Comparison of ENCODE assay signal across 13 cellular contexts in the genomic region with DNA sequence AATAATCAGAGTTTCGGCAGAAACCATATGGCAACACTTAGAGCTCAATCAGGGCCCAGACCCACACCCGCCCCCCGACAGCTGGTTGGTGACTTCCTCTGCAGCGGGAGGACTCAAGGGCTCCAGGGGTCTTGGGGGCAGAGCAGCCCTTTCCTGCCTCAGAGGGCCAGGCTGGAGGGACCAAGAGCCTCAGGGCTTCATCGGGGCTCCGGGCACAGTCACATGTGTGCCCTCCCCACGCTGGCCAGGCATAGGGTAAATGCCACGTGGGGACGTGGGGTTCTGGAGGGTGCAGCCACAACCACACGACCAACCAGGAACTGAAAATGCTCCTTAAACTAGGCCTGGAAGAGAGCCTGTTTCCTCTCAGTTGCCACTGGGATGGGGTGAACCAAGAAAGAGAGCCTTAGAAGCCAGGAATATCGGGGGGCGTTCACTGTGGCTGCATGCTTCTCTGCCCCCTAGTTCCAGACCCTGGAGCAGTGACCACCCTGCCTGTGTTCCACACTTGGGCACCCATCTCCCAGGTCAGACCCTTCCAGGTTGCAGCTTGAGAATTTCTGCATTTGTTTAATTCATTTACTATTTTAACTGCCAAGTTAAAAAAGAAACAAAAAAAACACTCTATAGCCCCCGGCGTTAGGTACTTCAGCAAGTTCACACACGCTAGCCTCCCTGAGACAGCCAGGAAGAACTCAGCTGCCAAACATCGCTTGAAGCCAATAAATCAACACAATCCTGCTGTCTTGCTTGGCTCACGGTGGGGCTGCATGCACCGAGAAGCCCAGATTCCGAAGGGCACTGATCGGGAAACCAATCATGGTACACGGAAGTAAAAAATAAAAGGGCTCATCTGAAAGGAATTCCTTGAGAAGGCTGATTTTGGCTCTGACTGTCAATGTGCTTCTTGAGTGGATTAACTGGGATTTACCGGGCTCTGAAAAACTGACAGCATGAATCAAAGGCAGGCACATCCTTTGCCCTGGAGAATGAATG. TPM values are rescaled to one million over a fixed set of nuclear protein-coding genes. Genes with fewer than 3 reads are reported as not detected.
DNase-seq lines count a peak whose midpoint lies in the region; ATAC-seq and TF ChIP-seq lines count a peak whose summit lies in the region.
"Had no signal": no experiment of that assay in that cellular context is flagged by ENCODE, and none has a peak within 500 bp of the region (broad histone marks: within the 10 kb centered on the region; RNA-seq: fewer than 3 reads in every experiment).

No MANE protein-coding gene starts in this region.

- TF ChIP-seq POLR2A in body of pancreas (IDR thresholded peaks at IDR 0.05) (no peak), right lobe of liver (IDR thresholded peaks at IDR 0.05) (no peak), GM18505 (IDR thresholded peaks at IDR 0.05; ENCODE audit: borderline replicate concordance, extremely low read depth, insufficient read depth, insufficient read length) (no peak)

- DNase-seq in Ammon's horn (ENCODE audit: low spot score) (peak; percentile 57), MG63 (peak; percentile 99), body of pancreas (no peak), right lobe of liver (peak in 2 of 3 donors; percentile 22 to 45), SJCRH30 (no peak), foreskin fibroblast (no peak), SW 1271 (lab: John Stamatoyannopoulos, UW) (no peak)
- DNase-seq: activated CD4-positive, alpha-beta T cell treated with anti-CD3 and anti-CD28 coated beads for 48 hours; activated naive CD4-positive, alpha-beta T cell; CD4-positive, CD25-positive, alpha-beta regulatory T cell; NCI-H2029 had no signal

- H3K27ac ChIP-seq in body of pancreas (no peak overlapping the region), right lobe of liver (no peak overlapping the region), SJCRH30 (no peak overlapping the region)
- H3K27ac ChIP-seq: SJSA1 had no signal

- WGBS in body of pancreas, 2 donors, result 30 to 38% methylated on average over 19 to 21 of the region's 22 CpGs
- WGBS in right lobe of liver (ENCODE audit: insufficient coverage, low coverage, low lambda C conversion rate, missing lambda C conversion rate), result 30% methylated on average over 11 of the region's 22 CpGs

- no peak overlapping the region for H3K4me3 ChIP-seq in MG63
- no peak overlapping the region for H3K4me3 ChIP-seq in body of pancreas
- no peak overlapping the region for H3K4me3 ChIP-seq in right lobe of liver
- H3K4me3 ChIP-seq in SJCRH30, result no peak overlapping the region
- H3K4me3 ChIP-seq in foreskin fibroblast (ENCODE audit: low read depth in 1 of 2, low read length in 2 of 2), result no peak overlapping the region
- H3K4me3 ChIP-seq: SJSA1 had no signal

- TF ChIP-seq CTCF in body of pancreas (IDR thresholded peaks at IDR 0.05) (no peak), right lobe of liver (IDR thresholded peaks at IDR 0.05) (no peak), foreskin fibroblast (IDR thresholded peaks at IDR 0.05; ENCODE audit: low read depth, low read length) (no peak)

- H3K36me3 ChIP-seq in MG63 (peaks cover 43% of the 10 kb centered on the region), body of pancreas (replicated peaks in 1 of 2; ENCODE audit: insufficient read depth in 1 of 2, low read depth in 2 of 2) (no peaks in the 10 kb centered on the region), right lobe of liver (no peaks in the 10 kb centered on the region), SJCRH30 (no peaks in the 10 kb centered on the region)
- H3K36me3 ChIP-seq: SJSA1 had no signal

- H3K9me3 ChIP-seq in MG63 (peaks cover 11% of the 10 kb centered on the region), body of pancreas (peaks cover 0 to 4% (median 0%) of the 10 kb centered on the region in 3 donors), right lobe of liver (no peaks in the 10 kb centered on the region), SJCRH30 (replicated peaks) (no peaks in the 10 kb centered on the region)

- ATAC-seq in body of pancreas, result peak; percentile 41
- peak in 2 of 4 donors; percentile 33 to 67 for ATAC-seq in right lobe of liver
- ATAC-seq in GM18505 (IDR thresholded peaks at IDR 0.05; ENCODE audit: unreplicated experiment), result no peak

- H3K4me1 ChIP-seq in body of pancreas, result no peaks in the 10 kb centered on the region
- H3K4me1 ChIP-seq in right lobe of liver, result peaks cover 0 to 3% (median 0%) of the 10 kb centered on the region in 4 donors
- H3K4me1 ChIP-seq in SJCRH30, result no peaks in the 10 kb centered on the region
- H3K4me1 ChIP-seq: SJSA1 had no signal

- no peaks in the 10 kb centered on the region for H3K27me3 ChIP-seq in MG63
- H3K27me3 ChIP-seq in body of pancreas, result no peaks in the 10 kb centered on the region
- H3K27me3 ChIP-seq in right lobe of liver, result no peaks in the 10 kb centered on the region
- peaks cover 26% of the 10 kb centered on the region for H3K27me3 ChIP-seq in SJCRH30
- H3K27me3 ChIP-seq: SJSA1 had no signal

- intact Hi-C loops in body of pancreas (cut with DNase I) (loop anchor here (10.0 kb wide), 1 partner anchor 546 kb away; no protein-coding TSS in a partner anchor), right lobe of liver (cut with DNase I) (no loop called here)

RNA-seq across cellular contexts. Expression of a gene that starts 56.1 kb away (rescaled TPM):
- 37.7 and 50.9 TPM in 2 replicates for total RNA-seq in MG63 (2014; rRNA removed; shearing (Covaris generic); ENCODE audit: low replicate concordance)
- 10 to 100 TPM; 47.0 to 76.5 TPM for total RNA-seq in body of pancreas
- total RNA-seq in right lobe of liver, result 100 to 1,000 TPM in 3 of 6 experiments, 10 to 100 TPM in 3; 64.3 to 133 (median 85.8) TPM
- 16.0 and 21.2 TPM in 2 replicates for total RNA-seq in SJCRH30 (2014; rRNA removed; shearing (Covaris generic))

Comparison
In these comparisons a context has a peak if more than half of its experiments do, and no peak if none do; other contexts are left out.
1. DNase-seq: peak in Ammon's horn (single experiment), MG63 (single experiment) and right lobe of liver (2 of 3); none in body of pancreas (0 of 4), SJCRH30 (0 of 2), foreskin fibroblast (0 of 2) and SW 1271 (0 of 2).